ENCODE assay signal across 19 cellular contexts in genomic region chr10:68516766-68517165, GRCh38. TPM values are rescaled to one million over a fixed set of nuclear protein-coding genes. Genes with fewer than 3 reads are reported as not detected.
DNase-seq lines count a peak whose midpoint lies in the region; ATAC-seq and TF ChIP-seq lines count a peak whose summit lies in the region.
"Had no signal": no experiment of that assay in that cellular context is flagged by ENCODE, and none has a peak within 500 bp of the region (broad histone marks: within the 10 kb centered on the region; RNA-seq: fewer than 3 reads in every experiment).

No MANE protein-coding gene starts in this region.

- H3K9me3 ChIP-seq in mammary epithelial cell (replicated peaks; ENCODE audit: insufficient read depth, low read length) = no peaks in the 10 kb centered on the region
- H3K9me3 ChIP-seq in SK-N-SH = no peaks in the 10 kb centered on the region
- H3K9me3 ChIP-seq: mucosa of descending colon, vagina had no signal

- H3K9ac ChIP-seq in mammary epithelial cell (ENCODE audit: insufficient read depth, low read length) (no peak overlapping the region), SK-N-SH (peak overlapping the region; percentile 21; the same call in 1 of the 2 replicates)

- WGBS in mammary epithelial cell (ENCODE audit: low coverage, missing lambda C conversion rate) = 53% methylated on average over 4 of the region's 4 CpGs
- 7% methylated on average over 4 of the region's 4 CpGs for WGBS in SK-N-SH (ENCODE audit: low lambda C conversion rate)

- DNase-seq in mammary epithelial cell (no peak), MCF 10A (ENCODE audit: unreplicated experiment) (no peak), SK-N-SH (peak; percentile 51), fibroblast of mammary gland (ENCODE audit: low read depth) (peak; percentile 87), GDM1 (lab: John Stamatoyannopoulos, UW) (no peak), Right ventricle myocardium superior (no peak)
- DNase-seq: activated B cell treated with CpG ODN at 0.5 μM for 24 hours; activated CD8-positive, alpha-beta memory T cell treated with anti-CD3 and anti-CD28 coated beads, Interleukin-2, amount 10 ng/mL, durations not matched to agents 7 days and 5 days; activated naive CD4-positive, alpha-beta T cell treated with anti-CD3 and anti-CD28 coated beads for 36 hours; kidney glomerular epithelial cell; NCI-H1417 treated with DMSO at 0.1 percent for 48 hours; RPMI8226; stimulated activated naive CD4-positive, alpha-beta T cell treated with Interleukin-2 at 50 U/mL for 16 hours; T-helper 1 cell had no signal

- peak in 1 of 2 experiments; percentile 58; a peak in 1 of 4 replicates for TF ChIP-seq EP300 in SK-N-SH (IDR thresholded peaks at IDR 0.05; ENCODE audit: borderline replicate concordance in 1 of 2, low read depth in 1 of 2, low read length in 1 of 2)

- POLR2A ChIA-PET in MCF 10A (lab: Yijun Ruan, JAX) = interaction anchor here (0.7 to 1.6 kb wide), 3 partner anchors 10 to 435 kb away, joined by 3 to 5 read pairs (median 5); partner anchors contain the start of genes CCAR1 and SLC25A16
- POLR2A ChIA-PET in SK-N-SH (lab: Yijun Ruan, JAX) = no interaction called here

- BruUV-seq in mammary epithelial cell (replicated peaks; lab: Mats Ljungman, UMichigan) (TSS peak; percentile 45), MCF 10A (replicated peaks; lab: Mats Ljungman, UMichigan) (no TSS peak)

- no peak for ATAC-seq in Right ventricle myocardium superior (ENCODE audit: poor library complexity)
- ATAC-seq in GM21529 (IDR thresholded peaks at IDR 0.05; ENCODE audit: unreplicated experiment) = no peak
- ATAC-seq: activated CD8-positive, alpha-beta memory T cell treated with anti-CD3 and anti-CD28 coated beads, Interleukin-2, amount 10 ng/mL, durations not matched to agents 7 days and 5 days had no signal

- CTCF ChIA-PET in mammary epithelial cell (lab: Charles Lee; ENCODE audit: low non-redundant PET) = no interaction called here
- CTCF ChIA-PET in MCF 10A (lab: Yijun Ruan, JAX) = no interaction called here
- CTCF ChIA-PET in SK-N-SH (lab: Yijun Ruan, JAX) = no interaction called here

- intact Hi-C loops in mammary epithelial cell (cut with micrococcal nuclease) = no loop called here
- intact Hi-C loops in MCF 10A (cut with micrococcal nuclease) = no loop called here
- intact Hi-C loops in Right ventricle myocardium superior (cut with DNase I) = no loop called here

- H3K27me3 Mint-ChIP-seq in MCF 10A (ENCODE audit: insufficient read depth, unreplicated experiment) = no peaks in the 10 kb centered on the region
- no peaks in the 10 kb centered on the region for H3K27me3 Mint-ChIP-seq in stimulated activated naive CD8-positive, alpha-beta T cell treated with anti-CD3 and anti-CD28 coated beads, Interleukin-15, Interleukin-2, amounts not matched to agents 100 ng/mL and 50 ng/mL, for 24 hours
- H3K27me3 Mint-ChIP-seq: activated B cell treated with CpG ODN at 0.5 μM for 24 hours; activated CD8-positive, alpha-beta memory T cell treated with anti-CD3 and anti-CD28 coated beads, Interleukin-2, amount 10 ng/mL, durations not matched to agents 7 days and 5 days; central memory CD8-positive, alpha-beta T cell had no signal

- no peaks in the 10 kb centered on the region for H3K36me3 ChIP-seq in mammary epithelial cell (ENCODE audit: insufficient read depth, low read length)
- peaks cover 0 to 5% of the 10 kb centered on the region in 2 experiments for H3K36me3 ChIP-seq in SK-N-SH (replicated peaks in 1 of 2; ENCODE audit: control insufficient read depth in 1 of 2, insufficient read depth in 2 of 2, low read length in 1 of 2)

- H3K79me2 ChIP-seq in mammary epithelial cell (ENCODE audit: insufficient read depth, low read length) = peaks cover 4% of the 10 kb centered on the region
- peaks cover 20% of the 10 kb centered on the region for H3K79me2 ChIP-seq in SK-N-SH (ENCODE audit: insufficient read depth)

- no peak for TF ChIP-seq RAD21 in SK-N-SH (IDR thresholded peaks at IDR 0.05; ENCODE audit: low read length)

- H3K9me3 Mint-ChIP-seq in MCF 10A (ENCODE audit: unreplicated experiment) = no peaks in the 10 kb centered on the region
- H3K9me3 Mint-ChIP-seq in stimulated activated naive CD8-positive, alpha-beta T cell treated with anti-CD3 and anti-CD28 coated beads, Interleukin-15, Interleukin-2, amounts not matched to agents 100 ng/mL and 50 ng/mL, for 24 hours = no peaks in the 10 kb centered on the region
- H3K9me3 Mint-ChIP-seq: activated B cell treated with CpG ODN at 0.5 μM for 24 hours; activated naive CD4-positive, alpha-beta T cell treated with anti-CD3 and anti-CD28 coated beads for 36 hours; central memory CD8-positive, alpha-beta T cell had no signal

- H3K4me2 ChIP-seq in mammary epithelial cell (ENCODE audit: insufficient read depth, low read depth, low read length) (peak overlapping the region; percentile 51), SK-N-SH (peak overlapping the region; percentile 21; the same call in 1 of the 2 replicates)

- H3K27me3 ChIP-seq in mammary epithelial cell (ENCODE audit: insufficient read depth, low read length) (no peaks in the 10 kb centered on the region), SK-N-SH (ENCODE audit: insufficient read depth) (no peaks in the 10 kb centered on the region)
- H3K27me3 ChIP-seq: vagina had no signal

- in situ Hi-C loops in mammary epithelial cell (cut with MboI; ENCODE audit: low sequenced_read_pairs in 2 of 2) = no loop called here

- H3K4me1 Mint-ChIP-seq in MCF 10A (ENCODE audit: insufficient read depth, unreplicated experiment) = peaks cover 4% of the 10 kb centered on the region
- peaks cover 14% of the 10 kb centered on the region for H3K4me1 Mint-ChIP-seq in stimulated activated naive CD8-positive, alpha-beta T cell treated with anti-CD3 and anti-CD28 coated beads, Interleukin-15, Interleukin-2, amounts not matched to agents 100 ng/mL and 50 ng/mL, for 24 hours (ENCODE audit: low read depth)
- H3K4me1 Mint-ChIP-seq: activated B cell treated with CpG ODN at 0.5 μM for 24 hours; activated CD8-positive, alpha-beta memory T cell treated with anti-CD3 and anti-CD28 coated beads, Interleukin-2, amount 10 ng/mL, durations not matched to agents 7 days and 5 days; central memory CD8-positive, alpha-beta T cell had no signal

- H3K4me1 ChIP-seq in mammary epithelial cell (ENCODE audit: insufficient read depth, low read length) (peaks cover 9% of the 10 kb centered on the region), SK-N-SH (ENCODE audit: control insufficient read depth in 1 of 2, insufficient read depth in 2 of 2, low read depth in 1 of 2, low read length in 1 of 2) (peaks cover 0 to 8% of the 10 kb centered on the region in 2 experiments; a peak in 2 of 4 replicates)
- H3K4me1 ChIP-seq: vagina had no signal

- no peak overlapping the region for H3K4me3 Mint-ChIP-seq in MCF 10A (ENCODE audit: unreplicated experiment)
- no peak overlapping the region for H3K4me3 Mint-ChIP-seq in stimulated activated naive CD8-positive, alpha-beta T cell treated with anti-CD3 and anti-CD28 coated beads, Interleukin-15, Interleukin-2, amounts not matched to agents 100 ng/mL and 50 ng/mL, for 24 hours
- H3K4me3 Mint-ChIP-seq: activated B cell treated with CpG ODN at 0.5 μM for 24 hours; activated CD8-positive, alpha-beta memory T cell treated with anti-CD3 and anti-CD28 coated beads, Interleukin-2, amount 10 ng/mL, durations not matched to agents 7 days and 5 days; activated naive CD4-positive, alpha-beta T cell treated with anti-CD3 and anti-CD28 coated beads for 36 hours; central memory CD8-positive, alpha-beta T cell had no signal

- H2AFZ ChIP-seq in mammary epithelial cell (ENCODE audit: low read depth, low read length) = peak overlapping the region; percentile 60
- no peak overlapping the region for H2AFZ ChIP-seq in SK-N-SH (ENCODE audit: low read depth)

- H3K36me3 Mint-ChIP-seq in MCF 10A (ENCODE audit: insufficient read depth, unreplicated experiment) = peaks cover 27% of the 10 kb centered on the region
- peaks cover 4% of the 10 kb centered on the region for H3K36me3 Mint-ChIP-seq in stimulated activated naive CD8-positive, alpha-beta T cell treated with anti-CD3 and anti-CD28 coated beads, Interleukin-15, Interleukin-2, amounts not matched to agents 100 ng/mL and 50 ng/mL, for 24 hours (ENCODE audit: low read depth)

- no peak overlapping the region for H3K27ac Mint-ChIP-seq in MCF 10A (ENCODE audit: low read depth, unreplicated experiment)
- peak overlapping the region; percentile 73 for H3K27ac Mint-ChIP-seq in stimulated activated naive CD8-positive, alpha-beta T cell treated with anti-CD3 and anti-CD28 coated beads, Interleukin-15, Interleukin-2, amounts not matched to agents 100 ng/mL and 50 ng/mL, for 24 hours
- H3K27ac Mint-ChIP-seq: activated B cell treated with CpG ODN at 0.5 μM for 24 hours; activated CD8-positive, alpha-beta memory T cell treated with anti-CD3 and anti-CD28 coated beads, Interleukin-2, amount 10 ng/mL, durations not matched to agents 7 days and 5 days; activated naive CD4-positive, alpha-beta T cell treated with anti-CD3 and anti-CD28 coated beads for 36 hours had no signal

- no peaks in the 10 kb centered on the region for H4K20me1 ChIP-seq in mammary epithelial cell (ENCODE audit: insufficient read depth, low read length)
- no peaks in the 10 kb centered on the region for H4K20me1 ChIP-seq in SK-N-SH (ENCODE audit: insufficient read depth)

- dilution Hi-C loops in mammary epithelial cell (cut with HindIII; ENCODE audit: low sequenced_read_pairs) = no loop called here

- TF ChIP-seq CTCF in mammary epithelial cell (conservative IDR thresholded peaks at IDR 0.05 in 1 of 2, IDR thresholded peaks at IDR 0.05 in 1 of 2; ENCODE audit: extremely low read depth in 1 of 2, insufficient read depth in 1 of 2, low read depth in 1 of 2, low read length in 2 of 2) (no peak), MCF 10A (IDR thresholded peaks at IDR 0.05; ENCODE audit: unreplicated experiment) (no peak), SK-N-SH (IDR thresholded peaks at IDR 0.05) (no peak), fibroblast of mammary gland (conservative IDR thresholded peaks at IDR 0.05; ENCODE audit: control insufficient read depth, insufficient read depth, low read depth, low read length) (no peak)

- peak overlapping the region; percentile 44 for H3K27ac ChIP-seq in mammary epithelial cell (ENCODE audit: insufficient read depth, low read depth, low read length)
- peak overlapping the region; percentile 29 to 66; a peak in 3 of 4 replicates for H3K27ac ChIP-seq in SK-N-SH (ENCODE audit: low read depth in 2 of 2, low read length in 1 of 2)
- H3K27ac ChIP-seq: vagina had no signal

- H3K9me2 ChIP-seq in SK-N-SH = no peaks in the 10 kb centered on the region

- peaks cover 20% of the 10 kb centered on the region for H3F3A ChIP-seq in SK-N-SH (replicated peaks; ENCODE audit: insufficient read depth)

- H3K4me3 ChIP-seq in mammary epithelial cell (replicated peaks in 1 of 3; ENCODE audit: insufficient read depth in 1 of 3, low read depth in 2 of 3, low read length in 3 of 3) (no peak overlapping the region), SK-N-SH (ENCODE audit: low read depth in 2 of 2, low read length in 1 of 2) (no peak overlapping the region), fibroblast of mammary gland (ENCODE audit: control insufficient read depth, low read depth, low read length) (no peak overlapping the region)
- H3K4me3 ChIP-seq: mucosa of descending colon, vagina had no signal

RNA-seq across cellular contexts. Expression of gene SLC25A16, which starts 10.6 kb away (rescaled TPM):
- total RNA-seq in mammary epithelial cell (10 to 100 TPM; 18.8 to 20.1 TPM), MCF 10A (2022) (18.3 and 20.0 TPM in 2 replicates), Right ventricle myocardium superior (10.5 TPM)
- polyA plus RNA-seq in mammary epithelial cell (6.6 TPM), SK-N-SH (2012; rRNA removed) (5.8 and 8.4 TPM in 2 replicates)
- 2.0 TPM for polyA minus RNA-seq in mammary epithelial cell
- 9.2 and 12.2 TPM in 2 replicates for polyA plus RNA-seq in SK-N-SH (2012; cell fraction: cytosol; rRNA removed)
- polyA plus RNA-seq in SK-N-SH (2012; cell fraction: nucleus; rRNA removed) = 19.6 and 30.9 TPM in 2 replicates

RNA-seq across cellular contexts. Expression of gene TET1, which starts 43.4 kb away (rescaled TPM):
- total RNA-seq in mammary epithelial cell = 1 to 10 TPM in 1 of 2 donors, under 1 TPM in 1; 0.75 to 1.8 TPM
- 0.37 TPM for polyA plus RNA-seq in mammary epithelial cell
- polyA minus RNA-seq in mammary epithelial cell = 2.2 TPM
- total RNA-seq in MCF 10A (2022) = 0.05 TPM in 1 of 2 replicates, not detected in the other
- 0.38 and 0.44 TPM in 2 replicates for polyA plus RNA-seq in SK-N-SH (2012; rRNA removed)
- polyA plus RNA-seq in SK-N-SH (2012; cell fraction: cytosol; rRNA removed) = 0.32 and 0.39 TPM in 2 replicates
- polyA plus RNA-seq in SK-N-SH (2012; cell fraction: nucleus; rRNA removed) = 0.65 and 0.88 TPM in 2 replicates
- total RNA-seq in Right ventricle myocardium superior = 2.9 TPM

RNA-seq across cellular contexts. Expression of gene DNA2, which starts 45.0 kb away (rescaled TPM):
- total RNA-seq in mammary epithelial cell (10 to 100 TPM in 1 of 2 donors, 1 to 10 TPM in 1; 3.8 to 10.3 TPM), MCF 10A (2022) (2.6 and 6.9 TPM in 2 replicates), Right ventricle myocardium superior (2.0 TPM)
- polyA plus RNA-seq in mammary epithelial cell (3.3 TPM), SK-N-SH (2012; rRNA removed) (2.5 and 3.9 TPM in 2 replicates)
- 8.9 TPM for polyA minus RNA-seq in mammary epithelial cell
- polyA plus RNA-seq in SK-N-SH (2012; cell fraction: cytosol; rRNA removed) = 3.4 and 4.0 TPM in 2 replicates
- 2.6 and 7.8 TPM in 2 replicates for polyA plus RNA-seq in SK-N-SH (2012; cell fraction: nucleus; rRNA removed)

Comparison
In these comparisons a context has a peak if more than half of its experiments do, and no peak if none do; other contexts are left out.
1. DNase-seq: peak in SK-N-SH (single experiment) and fibroblast of mammary gland (single experiment); none in mammary epithelial cell (single experiment), MCF 10A (single experiment), GDM1 (single experiment) and Right ventricle myocardium superior (single experiment).